In the genomic region with DNA sequence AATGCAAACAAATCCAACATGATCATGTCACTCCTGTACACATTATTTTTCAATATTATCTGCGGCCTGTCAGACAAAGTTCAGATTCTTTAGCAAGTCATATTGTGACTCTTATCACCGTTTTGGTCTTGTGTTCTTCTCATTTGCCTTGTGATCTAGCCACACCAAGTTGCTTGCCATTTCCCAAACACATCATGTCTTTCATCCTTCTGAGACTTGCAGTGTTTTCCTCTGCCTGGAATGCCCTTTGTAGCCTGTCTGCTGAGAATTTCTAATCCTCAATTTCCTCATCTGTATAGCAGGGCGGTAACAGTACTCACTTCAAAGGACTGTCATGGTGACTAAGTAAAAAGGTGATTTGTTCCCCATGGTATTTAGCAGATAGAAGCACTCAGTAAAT, we compare ENCODE assay signal across 27 cellular contexts.
DNase-seq lines count a peak whose midpoint lies in the region; ATAC-seq, FAIRE-seq and TF ChIP-seq lines count a peak whose summit lies in the region.
"Had no signal": no experiment of that assay in that cellular context is flagged by ENCODE, and none has a peak within 500 bp of the region (broad histone marks: within the 10 kb centered on the region; RNA-seq: fewer than 3 reads in every experiment).

No MANE protein-coding gene starts in this region.

- no peak for TF ChIP-seq CTCF in HepG2 (CRISPR knock-in tag; IDR thresholded peaks at IDR 0.05)
- no peak for TF ChIP-seq CTCF in right lobe of liver (IDR thresholded peaks at IDR 0.05)
- no peak for TF ChIP-seq CTCF in brain microvascular endothelial cell (IDR thresholded peaks at IDR 0.05; ENCODE audit: low read depth, low read length, missing control alignments)
- TF ChIP-seq CTCF in keratinocyte (optimal IDR thresholded peaks at IDR 0.05 in 1 of 3, IDR thresholded peaks at IDR 0.05 in 1 of 3, conservative IDR thresholded peaks at IDR 0.05 in 1 of 3; ENCODE audit: extremely low read depth in 1 of 3, insufficient read depth in 2 of 3, low read length in 3 of 3), result no peak
- TF ChIP-seq CTCF in mucosa of descending colon (IDR thresholded peaks at IDR 0.05), result no peak

- FAIRE-seq in HepG2 (lab: Jason Lieb, UNC), result peak; percentile 18
- peak; percentile 67 for FAIRE-seq in keratinocyte (lab: Jason Lieb, UNC)
- no peak for FAIRE-seq in GM19239 (lab: Jason Lieb, UNC)
- FAIRE-seq: H1 had no signal

- intact Hi-C loops in HepG2 (cut with micrococcal nuclease; ENCODE audit: unreplicated experiment) (no loop called here), right lobe of liver (cut with DNase I) (no loop called here), mucosa of descending colon (cut with DNase I, micrococcal nuclease) (no loop called here)

- H3K27ac ChIP-seq in HepG2 (ENCODE audit: extremely low read length, insufficient read depth, low read length) (peak overlapping the region; percentile 36), right lobe of liver (no peak overlapping the region), brain microvascular endothelial cell (peak overlapping the region; percentile 98), keratinocyte (ENCODE audit: control insufficient read depth, insufficient read depth, low read length) (no peak overlapping the region)
- H3K27ac ChIP-seq: BLaER1, hepatocyte, prostate gland, SK-N-MC had no signal

- H3K9me1 ChIP-seq in keratinocyte (ENCODE audit: control insufficient read depth, extremely low read depth, insufficient read depth, low read length), result no peaks in the 10 kb centered on the region

- H3K9me3 Mint-ChIP-seq in effector memory CD8-positive, alpha-beta T cell, result no peaks in the 10 kb centered on the region
- H3K9me3 Mint-ChIP-seq: activated naive CD8-positive, alpha-beta T cell treated with anti-CD3 and anti-CD28 coated beads, Interleukin-2, amount 10 ng/mL, durations not matched to agents 7 days and 5 days; endodermal cell; stimulated activated naive B cell treated with anti-CD40 and anti-IgM and Interleukin-4, amounts not matched to agents 10 μg/mL and 1 μg/mL and 100 μg/mL, for 72 hours; T-helper 2 cell treated with Interferon-gamma antibody and Interleukin-4, amounts not matched to agents 5 μg/mL and 100 μg/mL, for 36 hours had no signal

- whole genome bisulfite sequencing in HepG2 (ENCODE audit: low lambda C conversion rate), result 4% methylated on average over 3 of the region's 3 CpGs
- 75% methylated on average over 3 of the region's 3 CpGs for WGBS in right lobe of liver (ENCODE audit: insufficient coverage, low coverage, low lambda C conversion rate, missing lambda C conversion rate)

- DNase-seq in HepG2 (ENCODE audit: low spot score) (peak; percentile 96), right lobe of liver (no peak), brain microvascular endothelial cell (no peak), keratinocyte (ENCODE audit: low read depth, low spot score) (peak; percentile 7), mucosa of descending colon (no peak), Ammon's horn (ENCODE audit: low spot score) (no peak), GM19239 (ENCODE audit: insufficient read length, low spot score) (no peak)
- DNase-seq in effector memory CD8-positive, alpha-beta T cell, result no peak
- DNase-seq: 8988T; activated CD4-positive, alpha-beta T cell treated with anti-CD3 and anti-CD28 coated beads, Interleukin-2, amount 50 U/mL, for 48 hours; activated CD8-positive, alpha-beta memory T cell treated with anti-CD3 and anti-CD28 coated beads, Interleukin-2, amount 50 U/mL, for 48 hours; activated naive CD8-positive, alpha-beta T cell treated with anti-CD3 and anti-CD28 coated beads, Interleukin-2, amount 10 ng/mL, durations not matched to agents 7 days and 5 days; endodermal cell; immature natural killer cell; MG63; NCI-H1417 treated with DMSO at 0.1 percent for 48 hours; NCI-H510A treated with DMSO at 0.1 percent for 48 hours; stimulated activated CD4-positive, alpha-beta T cell treated with anti-CD3 and anti-CD28 coated beads, Interleukin-2, amount 100 ng/mL, for 24 hours; stimulated activated naive B cell treated with anti-CD40 and anti-IgM and Interleukin-4, amounts not matched to agents 10 μg/mL and 1 μg/mL and 100 μg/mL, for 72 hours had no signal

- dilution Hi-C loops in keratinocyte (cut with MboI; ENCODE audit: extremely low pct_ligation_motif_present, low sequenced_read_pairs), result no loop called here

- H3K36me3 ChIP-seq in HepG2 (replicated peaks in 1 of 2; ENCODE audit: control insufficient read depth in 1 of 2, insufficient read depth in 2 of 2, low read length in 2 of 2) (no peaks in the 10 kb centered on the region), right lobe of liver (no peaks in the 10 kb centered on the region), brain microvascular endothelial cell (replicated peaks) (no peaks in the 10 kb centered on the region), keratinocyte (ENCODE audit: control insufficient read depth in 2 of 2, extremely low read depth in 1 of 2, insufficient read depth in 2 of 2, low read length in 2 of 2) (no peaks in the 10 kb centered on the region), mucosa of descending colon (ENCODE audit: low read depth) (no peaks in the 10 kb centered on the region)
- H3K36me3 ChIP-seq: BLaER1, MG63, prostate gland had no signal

- no peaks in the 10 kb centered on the region for H3K4me1 Mint-ChIP-seq in effector memory CD8-positive, alpha-beta T cell (ENCODE audit: low read depth in 2 of 2)
- H3K4me1 Mint-ChIP-seq: activated naive CD8-positive, alpha-beta T cell treated with anti-CD3 and anti-CD28 coated beads, Interleukin-2, amount 10 ng/mL, durations not matched to agents 7 days and 5 days; immature natural killer cell; stimulated activated naive B cell treated with anti-CD40 and anti-IgM and Interleukin-4, amounts not matched to agents 10 μg/mL and 1 μg/mL and 100 μg/mL, for 72 hours had no signal

- ATAC-seq in HepG2 (peak; percentile 78), right lobe of liver (no peak), mucosa of descending colon (no peak)
- ATAC-seq in effector memory CD8-positive, alpha-beta T cell (replicated peaks), result no peak
- ATAC-seq: stimulated activated naive B cell treated with anti-CD40 and anti-IgM and Interleukin-4, amounts not matched to agents 10 μg/mL and 1 μg/mL and 100 μg/mL, for 72 hours had no signal

- no peak overlapping the region for H3K4me3 ChIP-seq in HepG2 (replicated peaks in 1 of 3; ENCODE audit: insufficient read depth in 1 of 3, low read depth in 2 of 3, low read length in 3 of 3)
- no peak overlapping the region for H3K4me3 ChIP-seq in right lobe of liver
- H3K4me3 ChIP-seq in brain microvascular endothelial cell (ENCODE audit: low read depth, low read length), result no peak overlapping the region
- no peak overlapping the region for H3K4me3 ChIP-seq in keratinocyte (ENCODE audit: control insufficient read depth in 2 of 3, extremely low read depth in 1 of 3, insufficient read depth in 2 of 3, low read depth in 1 of 3, low read length in 3 of 3)
- no peak overlapping the region for H3K4me3 ChIP-seq in mucosa of descending colon
- H3K4me3 ChIP-seq: BLaER1, hepatocyte, MG63, prostate gland, SK-N-MC, skin epidermis had no signal

- peaks cover 0 to 21% of the 10 kb centered on the region in 2 donors for H3K27me3 Mint-ChIP-seq in effector memory CD8-positive, alpha-beta T cell

- TF ChIP-seq EP300 in HepG2 (IDR thresholded peaks at IDR 0.05; ENCODE audit: low read depth in 2 of 2, low read length in 2 of 2) (peak in 1 of 2 experiments; percentile 85; a peak in 2 of 4 replicates), HepG2 (CRISPR knock-in tag; IDR thresholded peaks at IDR 0.05; ENCODE audit: borderline replicate concordance) (peak; percentile 89)

- BruUV-seq in HepG2 (replicated peaks; lab: Mats Ljungman, UMichigan), result no TSS peak

- TF ChIP-seq RAD21 in HepG2 (CRISPR knock-in tag; IDR thresholded peaks at IDR 0.05), result no peak

- TF ChIP-seq POLR2A in HepG2 (IDR thresholded peaks at IDR 0.05; ENCODE audit: insufficient read depth in 1 of 2, low read depth in 2 of 2, low read length in 2 of 2) (no peak), right lobe of liver (IDR thresholded peaks at IDR 0.05) (no peak)

- no peak overlapping the region for H3K27ac Mint-ChIP-seq in effector memory CD8-positive, alpha-beta T cell
- H3K27ac Mint-ChIP-seq: activated naive CD8-positive, alpha-beta T cell treated with anti-CD3 and anti-CD28 coated beads, Interleukin-2, amount 10 ng/mL, durations not matched to agents 7 days and 5 days; endodermal cell; stimulated activated naive B cell treated with anti-CD40 and anti-IgM and Interleukin-4, amounts not matched to agents 10 μg/mL and 1 μg/mL and 100 μg/mL, for 72 hours; T-helper 2 cell treated with Interferon-gamma antibody and Interleukin-4, amounts not matched to agents 5 μg/mL and 100 μg/mL, for 36 hours had no signal

- no peaks in the 10 kb centered on the region for H4K20me1 ChIP-seq in HepG2 (ENCODE audit: insufficient read depth, low read length)
- no peaks in the 10 kb centered on the region for H4K20me1 ChIP-seq in keratinocyte (ENCODE audit: control insufficient read depth, extremely low read depth, insufficient read depth, low read length)
- H4K20me1 ChIP-seq: BLaER1 had no signal

- in situ Hi-C loops in HepG2 (cut with HindIII; ENCODE audit: extremely low pct_ligation_motif_present, low pct_unique_long_range_greater_than_20kb), result no loop called here
- in situ Hi-C loops in brain microvascular endothelial cell (cut with HindIII; ENCODE audit: low pct_ligation_motif_present, low sequenced_read_pairs), result no loop called here

- H3K36me3 Mint-ChIP-seq in effector memory CD8-positive, alpha-beta T cell (ENCODE audit: insufficient read depth), result no peaks in the 10 kb centered on the region
- H3K36me3 Mint-ChIP-seq: activated naive CD8-positive, alpha-beta T cell treated with anti-CD3 and anti-CD28 coated beads, Interleukin-2, amount 10 ng/mL, durations not matched to agents 7 days and 5 days; immature natural killer cell; stimulated activated naive B cell treated with anti-CD40 and anti-IgM and Interleukin-4, amounts not matched to agents 10 μg/mL and 1 μg/mL and 100 μg/mL, for 72 hours had no signal

- no peak overlapping the region for H3K9ac ChIP-seq in HepG2 (ENCODE audit: insufficient read depth, low read depth, low read length)
- no peak overlapping the region for H3K9ac ChIP-seq in keratinocyte (ENCODE audit: control insufficient read depth, extremely low read depth, insufficient read depth, low read length)
- H3K9ac ChIP-seq: BLaER1 had no signal

- H3K4me2 ChIP-seq in HepG2 (ENCODE audit: low read depth, low read length), result 0 out of 2 replicates have a peak overlapping the region, but pooled peaks have one; percentile 2
- H3K4me2 ChIP-seq in keratinocyte (ENCODE audit: control insufficient read depth, extremely low read depth, insufficient read depth, low read depth, low read length), result peak overlapping the region; percentile 8
- H3K4me2 ChIP-seq: BLaER1, hepatocyte had no signal

- POLR2A ChIA-PET in HepG2 (lab: Yijun Ruan, JAX), result no interaction called here

- H3K79me2 ChIP-seq in HepG2 (ENCODE audit: insufficient read depth, low read length) (no peaks in the 10 kb centered on the region), keratinocyte (ENCODE audit: control insufficient read depth, insufficient read depth, low read length) (no peaks in the 10 kb centered on the region)
- H3K79me2 ChIP-seq: hepatocyte had no signal

- H2AFZ ChIP-seq in HepG2 (ENCODE audit: low read length), result no peak overlapping the region
- H2AFZ ChIP-seq in keratinocyte (ENCODE audit: control insufficient read depth, low read length), result peak overlapping the region; percentile 40
- H2AFZ ChIP-seq: hepatocyte had no signal

- H3K9me3 ChIP-seq in HepG2 (ENCODE audit: low read length) (no peaks in the 10 kb centered on the region), right lobe of liver (no peaks in the 10 kb centered on the region), keratinocyte (ENCODE audit: control insufficient read depth, low read depth, low read length) (no peaks in the 10 kb centered on the region), mucosa of descending colon (no peaks in the 10 kb centered on the region)
- H3K9me3 ChIP-seq: BLaER1, Caco-2, MG63, prostate gland had no signal

- H3K27me3 ChIP-seq in HepG2 (ENCODE audit: control insufficient read depth in 1 of 2, insufficient read depth in 2 of 2, low read length in 2 of 2) (no peaks in the 10 kb centered on the region), right lobe of liver (no peaks in the 10 kb centered on the region), brain microvascular endothelial cell (replicated peaks) (no peaks in the 10 kb centered on the region), keratinocyte (ENCODE audit: control insufficient read depth, extremely low read depth, insufficient read depth, low read length) (no peaks in the 10 kb centered on the region)
- H3K27me3 ChIP-seq: BLaER1, hepatocyte, MG63 had no signal

- H3K4me1 ChIP-seq in HepG2 (ENCODE audit: insufficient read depth, low read length) (peaks cover 43% of the 10 kb centered on the region), right lobe of liver (no peaks in the 10 kb centered on the region), keratinocyte (ENCODE audit: control insufficient read depth, extremely low read depth, insufficient read depth, low read length) (peaks cover 54% of the 10 kb centered on the region), mucosa of descending colon (ENCODE audit: low read depth) (no peaks in the 10 kb centered on the region)
- H3K4me1 ChIP-seq: BLaER1, prostate gland had no signal

- H3K4me3 Mint-ChIP-seq in effector memory CD8-positive, alpha-beta T cell, result no peak overlapping the region
- H3K4me3 Mint-ChIP-seq: activated naive CD8-positive, alpha-beta T cell treated with anti-CD3 and anti-CD28 coated beads, Interleukin-2, amount 10 ng/mL, durations not matched to agents 7 days and 5 days; endodermal cell; immature natural killer cell; stimulated activated naive B cell treated with anti-CD40 and anti-IgM and Interleukin-4, amounts not matched to agents 10 μg/mL and 1 μg/mL and 100 μg/mL, for 72 hours; T-helper 2 cell treated with Interferon-gamma antibody and Interleukin-4, amounts not matched to agents 5 μg/mL and 100 μg/mL, for 36 hours had no signal

- CTCF ChIA-PET in HepG2 (lab: Yijun Ruan, JAX; ENCODE audit: low intra/inter-chr PET ratio, low total read pairs), result no interaction called here

Comparison
In these comparisons a context has a peak if more than half of its experiments do, and no peak if none do; other contexts are left out.
1. DNase-seq: peak in HepG2 (single experiment) and keratinocyte (single experiment); none in right lobe of liver (0 of 3), brain microvascular endothelial cell (single experiment), mucosa of descending colon (0 of 3), Ammon's horn (single experiment), effector memory CD8-positive, alpha-beta T cell (0 of 3) and GM19239 (single experiment).
2. H3K27ac ChIP-seq: peak in HepG2 (single experiment) and brain microvascular endothelial cell (single experiment); none in right lobe of liver (0 of 3) and keratinocyte (single experiment).